Comparison of ENCODE assay signal across 21 cellular contexts in genomic region chr5:42015254-42015653, GRCh38.
"Had no signal": no experiment of that assay in that cellular context is flagged by ENCODE, and none has a peak within 500 bp of the region (broad histone marks: within the 10 kb centered on the region; RNA-seq: fewer than 3 reads in every experiment).

No MANE protein-coding gene starts in this region.

- H3K9ac ChIP-seq: SK-N-SH had no signal

- H3K27me3 ChIP-seq: MG63, SJSA1 had no signal

- H3K36me3 ChIP-seq: MG63, SJSA1 had no signal

- H3K4me1 ChIP-seq: SJSA1 had no signal

- H3K9me3 ChIP-seq: MG63, SJSA1, SK-N-SH had no signal

- H3K27ac ChIP-seq: SJSA1 had no signal

- H3K4me2 ChIP-seq: SK-N-SH had no signal

- DNase-seq: Karpas-422, KG1, MG63, NCI-H1092, NCI-H1105 treated with DMSO at 0.1 percent for 48 hours, NCI-H1417 treated with DMSO at 0.1 percent for 48 hours, NCI-H187, NCI-H2029, NCI-H2081 treated with DMSO at 0.1 percent for 48 hours, NCI-H2171, NCI-H226, NCI-H446, NCI-H510A, NCI-H524 treated with DMSO at 0.1 percent for 48 hours, NCI-H69, NCI-H774, Right ventricle myocardium superior, RPMI8226, SIG-M5, SK-N-SH had no signal

- H3K4me3 ChIP-seq: MG63, SJSA1 had no signal
